1 cellular context compared by ENCODE assay signal in the genomic region with DNA sequence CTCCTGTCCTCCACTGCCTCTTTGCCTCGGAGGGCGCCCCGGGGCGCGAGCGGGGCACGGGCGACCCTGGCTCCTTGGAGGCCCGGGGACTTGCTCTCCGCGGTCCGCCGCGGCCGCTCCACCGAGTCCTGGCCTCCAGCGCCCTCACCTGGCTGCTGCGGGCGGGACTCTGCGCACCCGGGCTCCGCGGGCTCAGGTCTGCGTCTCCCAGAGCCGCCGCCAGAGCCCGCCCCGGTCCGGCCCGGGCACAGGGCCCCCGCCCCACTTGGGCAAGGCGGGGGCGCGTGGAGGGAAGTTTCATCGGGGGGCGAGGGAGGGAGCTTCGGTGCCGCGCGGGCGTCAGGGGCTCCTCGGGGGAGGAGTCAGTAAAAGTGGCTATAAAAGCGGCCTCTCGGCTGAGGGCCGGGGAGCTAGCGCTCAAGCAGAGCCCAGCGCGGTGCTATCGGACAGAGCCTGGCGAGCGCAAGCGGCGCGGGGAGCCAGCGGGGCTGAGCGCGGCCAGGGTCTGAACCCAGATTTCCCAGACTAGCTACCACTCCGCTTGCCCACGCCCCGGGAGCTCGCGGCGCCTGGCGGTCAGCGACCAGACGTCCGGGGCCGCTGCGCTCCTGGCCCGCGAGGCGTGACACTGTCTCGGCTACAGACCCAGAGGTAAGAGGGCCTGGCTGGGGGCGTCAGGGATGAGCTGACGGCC.
TF ChIP-seq lines count a peak whose summit lies in the region.

Gene CEMIP, plus strand, starts transcription at position 407 of the 694 bp plus-strand sequence. CDS start 94,510 bp downstream, outside the sequence.

TF ChIP-seq in HEK293, 187 proteins besides CTCF, POLR2A, EP300 and RAD21 (continued from another document and continues in another):
- TF ChIP-seq ZNF692 (tag by site-specific recombination; IDR thresholded peaks at IDR 0.05) (no peak), ZNF362 (tag by site-specific recombination; IDR thresholded peaks at IDR 0.05) (no peak), ZNF155 (tag by site-specific recombination; IDR thresholded peaks at IDR 0.05) (no peak), ZNF621 (tag by site-specific recombination; IDR thresholded peaks at IDR 0.05) (no peak), ZNF19 (tag by site-specific recombination; IDR thresholded peaks at IDR 0.05; ENCODE audit: low read depth) (no peak), SP2 (tag by site-specific recombination; IDR thresholded peaks at IDR 0.05) (peak; percentile 62), IKZF3 (tag by site-specific recombination; IDR thresholded peaks at IDR 0.05) (no peak), ZNF398 (tag by site-specific recombination; IDR thresholded peaks at IDR 0.05) (peak; percentile 81), ZNF670 (tag by site-specific recombination; IDR thresholded peaks at IDR 0.05; ENCODE audit: low read depth) (no peak), ZNF600 (tag by site-specific recombination; IDR thresholded peaks at IDR 0.05) (0 out of 2 replicates have a peak, but pooled peaks have one; percentile 20), ZNF426 (tag by site-specific recombination; IDR thresholded peaks at IDR 0.05) (no peak), ZNF837 (tag by site-specific recombination; IDR thresholded peaks at IDR 0.05) (no peak), ZNF248 (tag by site-specific recombination; IDR thresholded peaks at IDR 0.05) (no peak), PATZ1 (tag by site-specific recombination; IDR thresholded peaks at IDR 0.05) (peak; percentile 89), ZNF37A (tag by site-specific recombination; IDR thresholded peaks at IDR 0.05) (no peak), ZNF654 (tag by site-specific recombination; IDR thresholded peaks at IDR 0.05; ENCODE audit: low read depth) (peak; percentile 35; the same call in 1 of the 2 replicates), ZSCAN5A (tag by site-specific recombination; IDR thresholded peaks at IDR 0.05) (no peak), ZNF660 (tag by site-specific recombination; IDR thresholded peaks at IDR 0.05) (peak; percentile 93), ZNF324 (tag by site-specific recombination; IDR thresholded peaks at IDR 0.05) (peak; percentile 36; the same call in 1 of the 2 replicates), WT1 (tag by site-specific recombination; IDR thresholded peaks at IDR 0.05) (peak; percentile 19; the same call in 1 of the 2 replicates), ZNF830 (tag by site-specific recombination; IDR thresholded peaks at IDR 0.05; ENCODE audit: low read depth) (no peak), ZBTB20 (tag by site-specific recombination; IDR thresholded peaks at IDR 0.05) (peak; percentile 87), GLIS1 (tag by site-specific recombination; IDR thresholded peaks at IDR 0.05) (peak; percentile 84), ZNF2 (tag by site-specific recombination; IDR thresholded peaks at IDR 0.05) (0 out of 2 replicates have a peak, but pooled peaks have one; percentile 9), ZNF792 (tag by site-specific recombination; IDR thresholded peaks at IDR 0.05) (no peak), ZXDB (tag by site-specific recombination; IDR thresholded peaks at IDR 0.05) (no peak), ZNF23 (tag by site-specific recombination; IDR thresholded peaks at IDR 0.05; ENCODE audit: borderline replicate concordance) (no peak), PRDM4 (tag by site-specific recombination; IDR thresholded peaks at IDR 0.05) (peak; percentile 76)
- TF ChIP-seq, protein P1, sequence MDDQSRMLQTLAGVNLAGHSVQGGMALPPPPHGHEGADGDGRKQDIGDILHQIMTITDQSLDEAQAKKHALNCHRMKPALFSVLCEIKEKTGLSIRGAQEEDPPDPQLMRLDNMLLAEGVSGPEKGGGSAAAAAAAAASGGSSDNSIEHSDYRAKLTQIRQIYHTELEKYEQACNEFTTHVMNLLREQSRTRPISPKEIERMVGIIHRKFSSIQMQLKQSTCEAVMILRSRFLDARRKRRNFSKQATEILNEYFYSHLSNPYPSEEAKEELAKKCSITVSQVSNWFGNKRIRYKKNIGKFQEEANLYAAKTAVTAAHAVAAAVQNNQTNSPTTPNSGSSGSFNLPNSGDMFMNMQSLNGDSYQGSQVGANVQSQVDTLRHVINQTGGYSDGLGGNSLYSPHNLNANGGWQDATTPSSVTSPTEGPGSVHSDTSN (CRISPR knock-in tag; IDR thresholded peaks at IDR 0.05) = no peak; the same call in 1 of the 2 replicates
- TF ChIP-seq, protein P2, sequence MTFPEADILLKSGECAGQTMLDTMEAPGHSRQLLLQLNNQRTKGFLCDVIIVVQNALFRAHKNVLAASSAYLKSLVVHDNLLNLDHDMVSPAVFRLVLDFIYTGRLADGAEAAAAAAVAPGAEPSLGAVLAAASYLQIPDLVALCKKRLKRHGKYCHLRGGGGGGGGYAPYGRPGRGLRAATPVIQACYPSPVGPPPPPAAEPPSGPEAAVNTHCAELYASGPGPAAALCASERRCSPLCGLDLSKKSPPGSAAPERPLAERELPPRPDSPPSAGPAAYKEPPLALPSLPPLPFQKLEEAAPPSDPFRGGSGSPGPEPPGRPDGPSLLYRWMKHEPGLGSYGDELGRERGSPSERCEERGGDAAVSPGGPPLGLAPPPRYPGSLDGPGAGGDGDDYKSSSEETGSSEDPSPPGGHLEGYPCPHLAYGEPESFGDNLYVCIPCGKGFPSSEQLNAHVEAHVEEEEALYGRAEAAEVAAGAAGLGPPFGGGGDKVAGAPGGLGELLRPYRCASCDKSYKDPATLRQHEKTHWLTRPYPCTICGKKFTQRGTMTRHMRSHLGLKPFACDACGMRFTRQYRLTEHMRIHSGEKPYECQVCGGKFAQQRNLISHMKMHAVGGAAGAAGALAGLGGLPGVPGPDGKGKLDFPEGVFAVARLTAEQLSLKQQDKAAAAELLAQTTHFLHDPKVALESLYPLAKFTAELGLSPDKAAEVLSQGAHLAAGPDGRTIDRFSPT (tag by site-specific recombination; IDR thresholded peaks at IDR 0.05) = peak; percentile 59; the same call in 1 of the 2 replicates
- TF ChIP-seq, protein P3, sequence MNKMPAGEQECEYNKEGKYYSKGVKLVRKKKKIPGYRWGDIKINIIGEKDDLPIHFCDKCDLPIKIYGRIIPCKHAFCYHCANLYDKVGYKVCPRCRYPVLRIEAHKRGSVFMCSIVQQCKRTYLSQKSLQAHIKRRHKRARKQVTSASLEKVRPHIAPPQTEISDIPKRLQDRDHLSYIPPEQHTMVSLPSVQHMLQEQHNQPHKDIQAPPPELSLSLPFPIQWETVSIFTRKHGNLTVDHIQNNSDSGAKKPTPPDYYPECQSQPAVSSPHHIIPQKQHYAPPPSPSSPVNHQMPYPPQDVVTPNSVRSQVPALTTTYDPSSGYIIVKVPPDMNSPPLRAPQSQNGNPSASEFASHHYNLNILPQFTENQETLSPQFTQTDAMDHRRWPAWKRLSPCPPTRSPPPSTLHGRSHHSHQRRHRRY (tag by site-specific recombination; IDR thresholded peaks at IDR 0.05) = no peak
- TF ChIP-seq, protein P4, sequence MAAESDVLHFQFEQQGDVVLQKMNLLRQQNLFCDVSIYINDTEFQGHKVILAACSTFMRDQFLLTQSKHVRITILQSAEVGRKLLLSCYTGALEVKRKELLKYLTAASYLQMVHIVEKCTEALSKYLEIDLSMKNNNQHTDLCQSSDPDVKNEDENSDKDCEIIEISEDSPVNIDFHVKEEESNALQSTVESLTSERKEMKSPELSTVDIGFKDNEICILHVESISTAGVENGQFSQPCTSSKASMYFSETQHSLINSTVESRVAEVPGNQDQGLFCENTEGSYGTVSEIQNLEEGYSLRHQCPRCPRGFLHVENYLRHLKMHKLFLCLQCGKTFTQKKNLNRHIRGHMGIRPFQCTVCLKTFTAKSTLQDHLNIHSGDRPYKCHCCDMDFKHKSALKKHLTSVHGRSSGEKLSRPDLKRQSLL (tag by site-specific recombination; IDR thresholded peaks at IDR 0.05) = peak; percentile 25; the same call in 1 of the 2 replicates
- TF ChIP-seq, protein P5, sequence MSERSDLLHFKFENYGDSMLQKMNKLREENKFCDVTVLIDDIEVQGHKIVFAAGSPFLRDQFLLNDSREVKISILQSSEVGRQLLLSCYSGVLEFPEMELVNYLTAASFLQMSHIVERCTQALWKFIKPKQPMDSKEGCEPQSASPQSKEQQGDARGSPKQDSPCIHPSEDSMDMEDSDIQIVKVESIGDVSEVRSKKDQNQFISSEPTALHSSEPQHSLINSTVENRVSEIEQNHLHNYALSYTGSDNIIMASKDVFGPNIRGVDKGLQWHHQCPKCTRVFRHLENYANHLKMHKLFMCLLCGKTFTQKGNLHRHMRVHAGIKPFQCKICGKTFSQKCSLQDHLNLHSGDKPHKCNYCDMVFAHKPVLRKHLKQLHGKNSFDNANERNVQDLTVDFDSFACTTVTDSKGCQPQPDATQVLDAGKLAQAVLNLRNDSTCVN (tag by site-specific recombination; optimal IDR thresholded peaks at IDR 0.05) = peak; percentile 87
- TF ChIP-seq, protein P6, sequence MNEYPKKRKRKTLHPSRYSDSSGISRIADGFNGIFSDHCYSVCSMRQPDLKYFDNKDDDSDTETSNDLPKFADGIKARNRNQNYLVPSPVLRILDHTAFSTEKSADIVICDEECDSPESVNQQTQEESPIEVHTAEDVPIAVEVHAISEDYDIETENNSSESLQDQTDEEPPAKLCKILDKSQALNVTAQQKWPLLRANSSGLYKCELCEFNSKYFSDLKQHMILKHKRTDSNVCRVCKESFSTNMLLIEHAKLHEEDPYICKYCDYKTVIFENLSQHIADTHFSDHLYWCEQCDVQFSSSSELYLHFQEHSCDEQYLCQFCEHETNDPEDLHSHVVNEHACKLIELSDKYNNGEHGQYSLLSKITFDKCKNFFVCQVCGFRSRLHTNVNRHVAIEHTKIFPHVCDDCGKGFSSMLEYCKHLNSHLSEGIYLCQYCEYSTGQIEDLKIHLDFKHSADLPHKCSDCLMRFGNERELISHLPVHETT (tag by site-specific recombination; IDR thresholded peaks at IDR 0.05) = no peak
